ENCODE assay signal across 8 cellular contexts in genomic region chr17:58329808-58330543, GRCh38. TPM values are rescaled to one million over a fixed set of nuclear protein-coding genes. Genes with fewer than 3 reads are reported as not detected.
DNase-seq lines count a peak whose midpoint lies in the region; ATAC-seq lines count a peak whose summit lies in the region.

No MANE protein-coding gene starts in this region.

- H3K27me3 Mint-ChIP-seq in T-cell = no peaks in the 10 kb centered on the region
- peaks cover 50 to 64% (median 52%) of the 10 kb centered on the region in 3 donors for H3K27me3 Mint-ChIP-seq in immature natural killer cell (ENCODE audit: low read depth in 3 of 3)

- peak overlapping the region; percentile 96 to 99 for H3K27ac Mint-ChIP-seq in T-cell
- H3K27ac Mint-ChIP-seq in immature natural killer cell = peak overlapping the region; percentile 94 to 99 (median 97)

- peak; percentile 15 for ATAC-seq in GM18867 (IDR thresholded peaks at IDR 0.05; ENCODE audit: unreplicated experiment)
- peak; percentile 11 for ATAC-seq in HG03060 (IDR thresholded peaks at IDR 0.05; ENCODE audit: low read depth, unreplicated experiment)
- peak; percentile 2 to 13 (median 2) for ATAC-seq in T-cell (replicated peaks in 1 of 4)

- DNase-seq in T-cell = peak in 6 of 34 experiments; percentile 18 to 36 (median 29)
- DNase-seq in immature natural killer cell = peak in 1 of 3 donors; percentile 48
- no peak for DNase-seq in SK-N-DZ (ENCODE audit: low spot score)
- DNase-seq in cerebellar nuclear complex (lab: John Stamatoyannopoulos, UW) = no peak
- no peak for DNase-seq in inferior parietal cortex (ENCODE audit: extremely low spot score)
- no peak for DNase-seq in NCI-H2081 (lab: John Stamatoyannopoulos, UW)

- H3K9me3 Mint-ChIP-seq in T-cell = no peaks in the 10 kb centered on the region
- H3K9me3 Mint-ChIP-seq in immature natural killer cell = peaks cover 0 to 3% (median 0%) of the 10 kb centered on the region in 6 donors

- H3K4me1 Mint-ChIP-seq in T-cell (peaks cover 57 to 78% (median 60%) of the 10 kb centered on the region in 3 donors), immature natural killer cell (peaks cover 65 to 69% of the 10 kb centered on the region in 2 donors)

- H3K4me3 Mint-ChIP-seq in T-cell = peak overlapping the region; percentile 99 to 100 (median 100)
- peak overlapping the region; percentile 85 to 95 (median 93) for H3K4me3 Mint-ChIP-seq in immature natural killer cell

- H3K36me3 Mint-ChIP-seq in T-cell = peaks cover 22% of the 10 kb centered on the region
- peaks cover 22 to 34% (median 29%) of the 10 kb centered on the region in 3 donors for H3K36me3 Mint-ChIP-seq in immature natural killer cell

- POLR2A ChIA-PET in T-cell (lab: Charles Lee) = interaction anchor here (2.9 to 3.2 kb wide), 2 partner anchors 14 to 15 kb away, joined by 14 to 23 read pairs; no protein-coding TSS in a partner anchor

- CTCF ChIA-PET in T-cell (lab: Charles Lee) = interaction anchor here (1.5 to 2.9 kb wide), 2 partner anchors 14 to 15 kb away, joined by 3 to 19 read pairs; no protein-coding TSS in a partner anchor

RNA-seq across cellular contexts. Expression of gene TSPOAP1, which starts 1.4 kb away (rescaled TPM):
- 10 to 100 TPM; 15.6 to 62.7 (median 19.9) TPM for total RNA-seq in T-cell
- polyA plus RNA-seq in immature natural killer cell = 10 to 100 TPM in 1 of 3 donors, 1 to 10 TPM in 2; 7.1 to 32.1 (median 8.4) TPM
- polyA plus RNA-seq in SK-N-DZ (2014; cell fraction: cytosol; rRNA removed) = 11.4 and 23.2 TPM in 2 replicates
- 65.5 and 69.6 TPM in 2 replicates for polyA plus RNA-seq in SK-N-DZ (2014; cell fraction: nucleus; rRNA removed)

RNA-seq across cellular contexts. Expression of gene SUPT4H1, which starts 22.0 kb away (rescaled TPM):
- 10 to 100 TPM; 40.5 to 77.3 (median 63.2) TPM for total RNA-seq in T-cell
- polyA plus RNA-seq in immature natural killer cell = 100 to 1,000 TPM; 133 to 170 (median 136) TPM
- polyA plus RNA-seq in SK-N-DZ (2014; cell fraction: cytosol; rRNA removed) = 215 and 376 TPM in 2 replicates
- polyA plus RNA-seq in SK-N-DZ (2014; cell fraction: nucleus; rRNA removed) = 80.2 and 156 TPM in 2 replicates

RNA-seq across cellular contexts. Expression of gene MPO, which starts 49.2 kb away (rescaled TPM):
- 1 to 10 TPM in 4 of 5 donors, under 1 TPM in 1; 0.32 to 1.9 (median 1.1) TPM for total RNA-seq in T-cell
- not detected for polyA plus RNA-seq in immature natural killer cell
- 0.38 and 0.44 TPM in 2 replicates for polyA plus RNA-seq in SK-N-DZ (2014; cell fraction: cytosol; rRNA removed)
- 0.33 and 0.51 TPM in 2 replicates for polyA plus RNA-seq in SK-N-DZ (2014; cell fraction: nucleus; rRNA removed)
